1 cellular context compared by ENCODE assay signal in genomic region chr20:35280523-35280922, GRCh38.
TF ChIP-seq lines count a peak whose summit lies in the region.

No MANE protein-coding gene starts in this region.

TF ChIP-seq in HepG2, 621 proteins besides CTCF, POLR2A, EP300 and RAD21:
- no peak for TF ChIP-seq FOXK2 (IDR thresholded peaks at IDR 0.05)
- TF ChIP-seq CEBPB (IDR thresholded peaks at IDR 0.05; ENCODE audit: borderline replicate concordance, low read depth, low read length): peak; percentile 9; the same call in 1 of the 2 replicates
- TF ChIP-seq ZNF253 (CRISPR knock-in tag; IDR thresholded peaks at IDR 0.05; ENCODE audit: borderline replicate concordance): 0 out of 2 replicates have a peak, but pooled peaks have one; percentile 14
- TF ChIP-seq POLR2AphosphoS2 (IDR thresholded peaks at IDR 0.05; ENCODE audit: low read depth, low read length): peak; percentile 65; the same call in 1 of the 2 replicates
- no peak for TF ChIP-seq MEIS1 (CRISPR knock-in tag; IDR thresholded peaks at IDR 0.05; ENCODE audit: borderline replicate concordance)
- TF ChIP-seq ZNF883 (CRISPR knock-in tag; IDR thresholded peaks at IDR 0.05; ENCODE audit: not compliant biosample characterization): peak; percentile 1
- TF ChIP-seq ZFP82 (CRISPR knock-in tag; IDR thresholded peaks at IDR 0.05; ENCODE audit: borderline replicate concordance): no peak
- peak; percentile 31 for TF ChIP-seq AGO2 (optimal IDR thresholded peaks at IDR 0.05; ENCODE audit: low read depth, low read length)
